Comparison of ENCODE assay signal across 1 cellular context in genomic region chr6:31901953-31902643, GRCh38.
A peak's percentile ranks its signal among the peaks of the same experiment; 100 is the strongest.
TF ChIP-seq lines count a peak whose summit lies in the region.

ZBTB12 (minus strand) TSS chr6:31902086; CDS start chr6:31901305, 781 bp downstream.

TF ChIP-seq in HepG2, 621 proteins besides CTCF, POLR2A, EP300 and RAD21 (continued from another document and continues in another):
- TF ChIP-seq MIER2 (CRISPR knock-in tag; IDR thresholded peaks at IDR 0.05) (no peak), HCFC1 (IDR thresholded peaks at IDR 0.05; ENCODE audit: low read depth, low read length) (peak; percentile 29; the same call in 1 of the 2 replicates), HNF1A (IDR thresholded peaks at IDR 0.05; ENCODE audit: low read depth) (0 out of 2 replicates have a peak, but pooled peaks have one; percentile 13), HNF1A (CRISPR knock-in tag; IDR thresholded peaks at IDR 0.05; ENCODE audit: borderline replicate concordance) (no peak), MTF2 (CRISPR knock-in tag; IDR thresholded peaks at IDR 0.05; ENCODE audit: borderline replicate concordance) (0 out of 2 replicates have a peak, but pooled peaks have one; percentile 28), TOPORS (CRISPR knock-in tag; IDR thresholded peaks at IDR 0.05) (no peak), RFXANK (CRISPR knock-in tag; IDR thresholded peaks at IDR 0.05) (no peak), STAT5B (CRISPR knock-in tag; IDR thresholded peaks at IDR 0.05) (no peak), ZNF546 (CRISPR knock-in tag; conservative IDR thresholded peaks at IDR 0.05) (peak; percentile 71; the same call in 1 of the 2 replicates), CBX1 (IDR thresholded peaks at IDR 0.05; ENCODE audit: low read depth) (peak; percentile 87), ELF3 (CRISPR knock-in tag; IDR thresholded peaks at IDR 0.05) (peak; percentile 62), SMARCE1 (IDR thresholded peaks at IDR 0.05; ENCODE audit: borderline replicate concordance) (no peak), FOXA1 (IDR thresholded peaks at IDR 0.05) (no peak), FOXA1 (CRISPR knock-in tag; IDR thresholded peaks at IDR 0.05) (peak; percentile 4; the same call in 1 of the 2 replicates), ZFP1 (CRISPR knock-in tag; IDR thresholded peaks at IDR 0.05) (no peak), ZNF234 (CRISPR knock-in tag; conservative IDR thresholded peaks at IDR 0.05) (peak; percentile 74; the same call in 1 of the 2 replicates), PRDM10 (CRISPR knock-in tag; IDR thresholded peaks at IDR 0.05; ENCODE audit: low read depth) (peak; percentile 79; the same call in 1 of the 2 replicates), KLF13 (CRISPR knock-in tag; IDR thresholded peaks at IDR 0.05) (no peak), ZNF605 (CRISPR knock-in tag; IDR thresholded peaks at IDR 0.05) (peak; percentile 90), PBX2 (CRISPR knock-in tag; IDR thresholded peaks at IDR 0.05) (no peak), JUN (CRISPR knock-in tag; IDR thresholded peaks at IDR 0.05) (0 out of 2 replicates have a peak, but pooled peaks have one; percentile 16), ZHX1 (CRISPR knock-in tag; IDR thresholded peaks at IDR 0.05; ENCODE audit: low read depth) (0 out of 2 replicates have a peak, but pooled peaks have one; percentile 51), ZNF784 (CRISPR knock-in tag; IDR thresholded peaks at IDR 0.05; ENCODE audit: borderline replicate concordance) (no peak), ZNF563 (CRISPR knock-in tag; IDR thresholded peaks at IDR 0.05) (peak; percentile 85), PITX1 (CRISPR knock-in tag; IDR thresholded peaks at IDR 0.05) (no peak), ZNF589 (CRISPR knock-in tag; conservative IDR thresholded peaks at IDR 0.05) (0 out of 2 replicates have a peak, but pooled peaks have one; percentile 39), ZNF597 (CRISPR knock-in tag; IDR thresholded peaks at IDR 0.05) (peak; percentile 81; the same call in 1 of the 2 replicates), GPBP1L1 (CRISPR knock-in tag; IDR thresholded peaks at IDR 0.05) (no peak), ZNF557 (CRISPR knock-in tag; IDR thresholded peaks at IDR 0.05) (peak; percentile 28; the same call in 1 of the 2 replicates), IRF9 (CRISPR knock-in tag; IDR thresholded peaks at IDR 0.05; ENCODE audit: borderline replicate concordance) (peak; percentile 95), TCF7 (IDR thresholded peaks at IDR 0.05; ENCODE audit: low read depth) (no peak), TFAP4 (IDR thresholded peaks at IDR 0.05; ENCODE audit: borderline replicate concordance, low read depth) (peak; percentile 74), EED (CRISPR knock-in tag; IDR thresholded peaks at IDR 0.05) (peak; percentile 85; the same call in 1 of the 2 replicates), BCLAF1 (IDR thresholded peaks at IDR 0.05) (no peak)
